1 cellular context compared by ENCODE assay signal in the genomic region with DNA sequence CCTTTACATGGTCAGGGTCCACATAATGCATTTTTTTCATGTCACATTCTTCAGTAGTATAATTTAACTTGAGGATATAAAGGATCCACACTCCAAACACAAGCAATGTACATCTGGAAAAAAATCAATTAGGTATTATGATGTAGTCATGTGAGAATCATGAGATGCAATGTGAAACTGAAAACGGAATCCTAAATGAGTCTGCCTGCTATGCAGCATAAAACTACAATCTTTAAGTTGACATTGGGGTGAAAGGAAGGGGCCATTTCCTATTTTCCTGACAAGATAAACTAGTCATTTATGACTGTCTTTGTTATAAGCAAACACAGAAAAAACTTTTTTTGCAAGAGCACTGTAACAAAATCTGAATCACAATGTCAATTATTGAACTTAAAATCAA.
A peak's percentile ranks its signal among the peaks of the same experiment; 100 is the strongest.
TF ChIP-seq lines count a peak whose summit lies in the region.

No MANE protein-coding gene starts in this region.

TF ChIP-seq in GM12878, 131 proteins besides CTCF, POLR2A, EP300 and RAD21 (continued from another document and continues in another):
- TF ChIP-seq, protein P1, sequence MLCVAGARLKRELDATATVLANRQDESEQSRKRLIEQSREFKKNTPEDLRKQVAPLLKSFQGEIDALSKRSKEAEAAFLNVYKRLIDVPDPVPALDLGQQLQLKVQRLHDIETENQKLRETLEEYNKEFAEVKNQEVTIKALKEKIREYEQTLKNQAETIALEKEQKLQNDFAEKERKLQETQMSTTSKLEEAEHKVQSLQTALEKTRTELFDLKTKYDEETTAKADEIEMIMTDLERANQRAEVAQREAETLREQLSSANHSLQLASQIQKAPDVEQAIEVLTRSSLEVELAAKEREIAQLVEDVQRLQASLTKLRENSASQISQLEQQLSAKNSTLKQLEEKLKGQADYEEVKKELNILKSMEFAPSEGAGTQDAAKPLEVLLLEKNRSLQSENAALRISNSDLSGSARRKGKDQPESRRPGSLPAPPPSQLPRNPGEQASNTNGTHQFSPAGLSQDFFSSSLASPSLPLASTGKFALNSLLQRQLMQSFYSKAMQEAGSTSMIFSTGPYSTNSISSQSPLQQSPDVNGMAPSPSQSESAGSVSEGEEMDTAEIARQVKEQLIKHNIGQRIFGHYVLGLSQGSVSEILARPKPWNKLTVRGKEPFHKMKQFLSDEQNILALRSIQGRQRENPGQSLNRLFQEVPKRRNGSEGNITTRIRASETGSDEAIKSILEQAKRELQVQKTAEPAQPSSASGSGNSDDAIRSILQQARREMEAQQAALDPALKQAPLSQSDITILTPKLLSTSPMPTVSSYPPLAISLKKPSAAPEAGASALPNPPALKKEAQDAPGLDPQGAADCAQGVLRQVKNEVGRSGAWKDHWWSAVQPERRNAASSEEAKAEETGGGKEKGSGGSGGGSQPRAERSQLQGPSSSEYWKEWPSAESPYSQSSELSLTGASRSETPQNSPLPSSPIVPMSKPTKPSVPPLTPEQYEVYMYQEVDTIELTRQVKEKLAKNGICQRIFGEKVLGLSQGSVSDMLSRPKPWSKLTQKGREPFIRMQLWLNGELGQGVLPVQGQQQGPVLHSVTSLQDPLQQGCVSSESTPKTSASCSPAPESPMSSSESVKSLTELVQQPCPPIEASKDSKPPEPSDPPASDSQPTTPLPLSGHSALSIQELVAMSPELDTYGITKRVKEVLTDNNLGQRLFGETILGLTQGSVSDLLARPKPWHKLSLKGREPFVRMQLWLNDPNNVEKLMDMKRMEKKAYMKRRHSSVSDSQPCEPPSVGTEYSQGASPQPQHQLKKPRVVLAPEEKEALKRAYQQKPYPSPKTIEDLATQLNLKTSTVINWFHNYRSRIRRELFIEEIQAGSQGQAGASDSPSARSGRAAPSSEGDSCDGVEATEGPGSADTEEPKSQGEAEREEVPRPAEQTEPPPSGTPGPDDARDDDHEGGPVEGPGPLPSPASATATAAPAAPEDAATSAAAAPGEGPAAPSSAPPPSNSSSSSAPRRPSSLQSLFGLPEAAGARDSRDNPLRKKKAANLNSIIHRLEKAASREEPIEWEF (IDR thresholded peaks at IDR 0.05; ENCODE audit: insufficient replicate concordance, low read depth, low read length): no peak
- TF ChIP-seq SPI1 (IDR thresholded peaks at IDR 0.05; ENCODE audit: borderline replicate concordance, insufficient read depth, low read depth, low read length) (peak; percentile 56; the same call in 1 of the 2 replicates), HDAC6 (IDR thresholded peaks at IDR 0.05; ENCODE audit: unreplicated experiment) (no peak), NR2C2 (IDR thresholded peaks at IDR 0.05; ENCODE audit: borderline replicate concordance, control insufficient read depth, insufficient read length, low read depth) (no peak), MYC (IDR thresholded peaks at IDR 0.05; ENCODE audit: insufficient read depth, insufficient read length, insufficient replicate concordance, low read length, severe bottlenecking) (no peak), POU2F2 (IDR thresholded peaks at IDR 0.05; ENCODE audit: borderline replicate concordance, low read depth, low read length) (no peak), POLR2AphosphoS5 (IDR thresholded peaks at IDR 0.05; ENCODE audit: low read length) (no peak), RFX5 (IDR thresholded peaks at IDR 0.05; ENCODE audit: low read depth, low read length) (no peak), JUNB (IDR thresholded peaks at IDR 0.05) (no peak), MEF2A (IDR thresholded peaks at IDR 0.05; ENCODE audit: insufficient read depth, low read depth, low read length) (no peak), STAT3 (IDR thresholded peaks at IDR 0.05; ENCODE audit: low read depth, low read length) (no peak), TARDBP (IDR thresholded peaks at IDR 0.05; ENCODE audit: borderline replicate concordance) (no peak), ZSCAN29 (IDR thresholded peaks at IDR 0.05) (no peak), ASH2L (IDR thresholded peaks at IDR 0.05; ENCODE audit: borderline replicate concordance, low read depth) (no peak), HDGF (IDR thresholded peaks at IDR 0.05) (no peak), SREBF2 (IDR thresholded peaks at IDR 0.05; ENCODE audit: low read length) (no peak), CEBPB (IDR thresholded peaks at IDR 0.05; ENCODE audit: borderline replicate concordance in 1 of 2, low read depth in 2 of 2, low read length in 2 of 2) (peak in 1 of 2 experiments; percentile 42; a peak in 1 of 4 replicates), TCF7 (IDR thresholded peaks at IDR 0.05; ENCODE audit: borderline replicate concordance) (no peak), SUPT20H (IDR thresholded peaks at IDR 0.05; ENCODE audit: borderline replicate concordance, control insufficient read depth, low read depth, low read length) (no peak), ZNF207 (IDR thresholded peaks at IDR 0.05; ENCODE audit: borderline replicate concordance) (no peak), ESRRA (IDR thresholded peaks at IDR 0.05; ENCODE audit: low read length) (no peak), IKZF2 (IDR thresholded peaks at IDR 0.05) (peak in 1 of 2 experiments; percentile 66; a peak in 2 of 4 replicates), SRF (IDR thresholded peaks at IDR 0.05; ENCODE audit: low read depth in 2 of 2, low read length in 2 of 2) (no peak), RB1 (IDR thresholded peaks at IDR 0.05; ENCODE audit: borderline replicate concordance) (no peak), CREM (IDR thresholded peaks at IDR 0.05; ENCODE audit: low read depth) (no peak), RELA (IDR thresholded peaks at IDR 0.05; ENCODE audit: borderline replicate concordance, partially characterized antibody) (no peak), BHLHE40 (IDR thresholded peaks at IDR 0.05; ENCODE audit: borderline replicate concordance in 1 of 2, low read depth in 2 of 2, low read length in 1 of 2) (peak; percentile 78 to 83), RUNX3 (IDR thresholded peaks at IDR 0.05; ENCODE audit: low read length) (peak; percentile 15; the same call in 1 of the 2 replicates), POLR2AphosphoS2 (IDR thresholded peaks at IDR 0.05; ENCODE audit: low read depth, low read length) (no peak), KAT2A (conservative IDR thresholded peaks at IDR 0.05; ENCODE audit: control insufficient read depth, low read depth, low read length) (no peak), ZZZ3 (IDR thresholded peaks at IDR 0.05; ENCODE audit: control insufficient read depth, insufficient read length, low read depth) (no peak)
- TF ChIP-seq, protein P2, sequence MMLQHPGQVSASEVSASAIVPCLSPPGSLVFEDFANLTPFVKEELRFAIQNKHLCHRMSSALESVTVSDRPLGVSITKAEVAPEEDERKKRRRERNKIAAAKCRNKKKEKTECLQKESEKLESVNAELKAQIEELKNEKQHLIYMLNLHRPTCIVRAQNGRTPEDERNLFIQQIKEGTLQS (IDR thresholded peaks at IDR 0.05; ENCODE audit: borderline replicate concordance, extremely low read depth, low read depth, low read length): no peak
- TF ChIP-seq, protein P3, sequence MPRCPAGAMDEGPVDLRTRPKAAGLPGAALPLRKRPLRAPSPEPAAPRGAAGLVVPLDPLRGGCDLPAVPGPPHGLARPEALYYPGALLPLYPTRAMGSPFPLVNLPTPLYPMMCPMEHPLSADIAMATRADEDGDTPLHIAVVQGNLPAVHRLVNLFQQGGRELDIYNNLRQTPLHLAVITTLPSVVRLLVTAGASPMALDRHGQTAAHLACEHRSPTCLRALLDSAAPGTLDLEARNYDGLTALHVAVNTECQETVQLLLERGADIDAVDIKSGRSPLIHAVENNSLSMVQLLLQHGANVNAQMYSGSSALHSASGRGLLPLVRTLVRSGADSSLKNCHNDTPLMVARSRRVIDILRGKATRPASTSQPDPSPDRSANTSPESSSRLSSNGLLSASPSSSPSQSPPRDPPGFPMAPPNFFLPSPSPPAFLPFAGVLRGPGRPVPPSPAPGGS (IDR thresholded peaks at IDR 0.05; ENCODE audit: borderline replicate concordance, insufficient read depth, low read depth, low read length, poor library complexity, severe bottlenecking): no peak
- TF ChIP-seq, protein P4, sequence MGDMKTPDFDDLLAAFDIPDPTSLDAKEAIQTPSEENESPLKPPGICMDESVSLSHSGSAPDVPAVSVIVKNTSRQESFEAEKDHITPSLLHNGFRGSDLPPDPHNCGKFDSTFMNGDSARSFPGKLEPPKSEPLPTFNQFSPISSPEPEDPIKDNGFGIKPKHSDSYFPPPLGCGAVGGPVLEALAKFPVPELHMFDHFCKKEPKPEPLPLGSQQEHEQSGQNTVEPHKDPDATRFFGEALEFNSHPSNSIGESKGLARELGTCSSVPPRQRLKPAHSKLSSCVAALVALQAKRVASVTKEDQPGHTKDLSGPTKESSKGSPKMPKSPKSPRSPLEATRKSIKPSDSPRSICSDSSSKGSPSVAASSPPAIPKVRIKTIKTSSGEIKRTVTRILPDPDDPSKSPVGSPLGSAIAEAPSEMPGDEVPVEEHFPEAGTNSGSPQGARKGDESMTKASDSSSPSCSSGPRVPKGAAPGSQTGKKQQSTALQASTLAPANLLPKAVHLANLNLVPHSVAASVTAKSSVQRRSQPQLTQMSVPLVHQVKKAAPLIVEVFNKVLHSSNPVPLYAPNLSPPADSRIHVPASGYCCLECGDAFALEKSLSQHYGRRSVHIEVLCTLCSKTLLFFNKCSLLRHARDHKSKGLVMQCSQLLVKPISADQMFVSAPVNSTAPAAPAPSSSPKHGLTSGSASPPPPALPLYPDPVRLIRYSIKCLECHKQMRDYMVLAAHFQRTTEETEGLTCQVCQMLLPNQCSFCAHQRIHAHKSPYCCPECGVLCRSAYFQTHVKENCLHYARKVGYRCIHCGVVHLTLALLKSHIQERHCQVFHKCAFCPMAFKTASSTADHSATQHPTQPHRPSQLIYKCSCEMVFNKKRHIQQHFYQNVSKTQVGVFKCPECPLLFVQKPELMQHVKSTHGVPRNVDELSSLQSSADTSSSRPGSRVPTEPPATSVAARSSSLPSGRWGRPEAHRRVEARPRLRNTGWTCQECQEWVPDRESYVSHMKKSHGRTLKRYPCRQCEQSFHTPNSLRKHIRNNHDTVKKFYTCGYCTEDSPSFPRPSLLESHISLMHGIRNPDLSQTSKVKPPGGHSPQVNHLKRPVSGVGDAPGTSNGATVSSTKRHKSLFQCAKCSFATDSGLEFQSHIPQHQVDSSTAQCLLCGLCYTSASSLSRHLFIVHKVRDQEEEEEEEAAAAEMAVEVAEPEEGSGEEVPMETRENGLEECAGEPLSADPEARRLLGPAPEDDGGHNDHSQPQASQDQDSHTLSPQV (IDR thresholded peaks at IDR 0.05): no peak
- TF ChIP-seq, protein P5, sequence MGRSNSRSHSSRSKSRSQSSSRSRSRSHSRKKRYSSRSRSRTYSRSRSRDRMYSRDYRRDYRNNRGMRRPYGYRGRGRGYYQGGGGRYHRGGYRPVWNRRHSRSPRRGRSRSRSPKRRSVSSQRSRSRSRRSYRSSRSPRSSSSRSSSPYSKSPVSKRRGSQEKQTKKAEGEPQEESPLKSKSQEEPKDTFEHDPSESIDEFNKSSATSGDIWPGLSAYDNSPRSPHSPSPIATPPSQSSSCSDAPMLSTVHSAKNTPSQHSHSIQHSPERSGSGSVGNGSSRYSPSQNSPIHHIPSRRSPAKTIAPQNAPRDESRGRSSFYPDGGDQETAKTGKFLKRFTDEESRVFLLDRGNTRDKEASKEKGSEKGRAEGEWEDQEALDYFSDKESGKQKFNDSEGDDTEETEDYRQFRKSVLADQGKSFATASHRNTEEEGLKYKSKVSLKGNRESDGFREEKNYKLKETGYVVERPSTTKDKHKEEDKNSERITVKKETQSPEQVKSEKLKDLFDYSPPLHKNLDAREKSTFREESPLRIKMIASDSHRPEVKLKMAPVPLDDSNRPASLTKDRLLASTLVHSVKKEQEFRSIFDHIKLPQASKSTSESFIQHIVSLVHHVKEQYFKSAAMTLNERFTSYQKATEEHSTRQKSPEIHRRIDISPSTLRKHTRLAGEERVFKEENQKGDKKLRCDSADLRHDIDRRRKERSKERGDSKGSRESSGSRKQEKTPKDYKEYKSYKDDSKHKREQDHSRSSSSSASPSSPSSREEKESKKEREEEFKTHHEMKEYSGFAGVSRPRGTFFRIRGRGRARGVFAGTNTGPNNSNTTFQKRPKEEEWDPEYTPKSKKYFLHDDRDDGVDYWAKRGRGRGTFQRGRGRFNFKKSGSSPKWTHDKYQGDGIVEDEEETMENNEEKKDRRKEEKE (IDR thresholded peaks at IDR 0.05): no peak
- TF ChIP-seq, protein P6, sequence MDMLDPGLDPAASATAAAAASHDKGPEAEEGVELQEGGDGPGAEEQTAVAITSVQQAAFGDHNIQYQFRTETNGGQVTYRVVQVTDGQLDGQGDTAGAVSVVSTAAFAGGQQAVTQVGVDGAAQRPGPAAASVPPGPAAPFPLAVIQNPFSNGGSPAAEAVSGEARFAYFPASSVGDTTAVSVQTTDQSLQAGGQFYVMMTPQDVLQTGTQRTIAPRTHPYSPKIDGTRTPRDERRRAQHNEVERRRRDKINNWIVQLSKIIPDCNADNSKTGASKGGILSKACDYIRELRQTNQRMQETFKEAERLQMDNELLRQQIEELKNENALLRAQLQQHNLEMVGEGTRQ (IDR thresholded peaks at IDR 0.05; ENCODE audit: borderline replicate concordance, low read depth, low read length): peak; percentile 58; the same call in 1 of the 2 replicates
- TF ChIP-seq, protein P7, sequence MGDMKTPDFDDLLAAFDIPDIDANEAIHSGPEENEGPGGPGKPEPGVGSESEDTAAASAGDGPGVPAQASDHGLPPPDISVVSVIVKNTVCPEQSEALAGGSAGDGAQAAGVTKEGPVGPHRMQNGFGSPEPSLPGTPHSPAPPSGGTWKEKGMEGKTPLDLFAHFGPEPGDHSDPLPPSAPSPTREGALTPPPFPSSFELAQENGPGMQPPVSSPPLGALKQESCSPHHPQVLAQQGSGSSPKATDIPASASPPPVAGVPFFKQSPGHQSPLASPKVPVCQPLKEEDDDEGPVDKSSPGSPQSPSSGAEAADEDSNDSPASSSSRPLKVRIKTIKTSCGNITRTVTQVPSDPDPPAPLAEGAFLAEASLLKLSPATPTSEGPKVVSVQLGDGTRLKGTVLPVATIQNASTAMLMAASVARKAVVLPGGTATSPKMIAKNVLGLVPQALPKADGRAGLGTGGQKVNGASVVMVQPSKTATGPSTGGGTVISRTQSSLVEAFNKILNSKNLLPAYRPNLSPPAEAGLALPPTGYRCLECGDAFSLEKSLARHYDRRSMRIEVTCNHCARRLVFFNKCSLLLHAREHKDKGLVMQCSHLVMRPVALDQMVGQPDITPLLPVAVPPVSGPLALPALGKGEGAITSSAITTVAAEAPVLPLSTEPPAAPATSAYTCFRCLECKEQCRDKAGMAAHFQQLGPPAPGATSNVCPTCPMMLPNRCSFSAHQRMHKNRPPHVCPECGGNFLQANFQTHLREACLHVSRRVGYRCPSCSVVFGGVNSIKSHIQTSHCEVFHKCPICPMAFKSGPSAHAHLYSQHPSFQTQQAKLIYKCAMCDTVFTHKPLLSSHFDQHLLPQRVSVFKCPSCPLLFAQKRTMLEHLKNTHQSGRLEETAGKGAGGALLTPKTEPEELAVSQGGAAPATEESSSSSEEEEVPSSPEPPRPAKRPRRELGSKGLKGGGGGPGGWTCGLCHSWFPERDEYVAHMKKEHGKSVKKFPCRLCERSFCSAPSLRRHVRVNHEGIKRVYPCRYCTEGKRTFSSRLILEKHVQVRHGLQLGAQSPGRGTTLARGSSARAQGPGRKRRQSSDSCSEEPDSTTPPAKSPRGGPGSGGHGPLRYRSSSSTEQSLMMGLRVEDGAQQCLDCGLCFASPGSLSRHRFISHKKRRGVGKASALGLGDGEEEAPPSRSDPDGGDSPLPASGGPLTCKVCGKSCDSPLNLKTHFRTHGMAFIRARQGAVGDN (IDR thresholded peaks at IDR 0.05): peak; percentile 53; the same call in 1 of the 2 replicates
- TF ChIP-seq, protein P8, sequence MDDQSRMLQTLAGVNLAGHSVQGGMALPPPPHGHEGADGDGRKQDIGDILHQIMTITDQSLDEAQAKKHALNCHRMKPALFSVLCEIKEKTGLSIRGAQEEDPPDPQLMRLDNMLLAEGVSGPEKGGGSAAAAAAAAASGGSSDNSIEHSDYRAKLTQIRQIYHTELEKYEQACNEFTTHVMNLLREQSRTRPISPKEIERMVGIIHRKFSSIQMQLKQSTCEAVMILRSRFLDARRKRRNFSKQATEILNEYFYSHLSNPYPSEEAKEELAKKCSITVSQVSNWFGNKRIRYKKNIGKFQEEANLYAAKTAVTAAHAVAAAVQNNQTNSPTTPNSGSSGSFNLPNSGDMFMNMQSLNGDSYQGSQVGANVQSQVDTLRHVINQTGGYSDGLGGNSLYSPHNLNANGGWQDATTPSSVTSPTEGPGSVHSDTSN (IDR thresholded peaks at IDR 0.05; ENCODE audit: insufficient replicate concordance, low read depth, low read length): no peak
